ENCODE assay signal across 22 cellular contexts in genomic region chr11:8739309-8739793, GRCh38. TPM values are rescaled to one million over a fixed set of nuclear protein-coding genes. Genes with fewer than 3 reads are reported as not detected.
A peak's percentile ranks its signal among the peaks of the same experiment; 100 is the strongest.
DNase-seq lines count a peak whose midpoint lies in the region; ATAC-seq and TF ChIP-seq lines count a peak whose summit lies in the region.
"Had no signal": no experiment of that assay in that cellular context is flagged by ENCODE, and none has a peak within 500 bp of the region (broad histone marks: within the 10 kb centered on the region; RNA-seq: fewer than 3 reads in every experiment).

No MANE protein-coding gene starts in this region.

- H3K36me3 ChIP-seq in thyroid gland: no peaks in the 10 kb centered on the region
- H3K36me3 ChIP-seq: breast epithelium, colonic mucosa had no signal

- H3K4me1 ChIP-seq in thyroid gland: peaks cover 19 to 30% of the 10 kb centered on the region in 2 donors
- H3K4me1 ChIP-seq: breast epithelium, parathyroid adenoma, suprapubic skin had no signal

- intact Hi-C loops in left colon (cut with DNase I, micrococcal nuclease): no loop called here
- intact Hi-C loops in thyroid gland (cut with DNase I): no loop called here

- 61 to 63% methylated on average over 2 of the region's 2 CpGs for WGBS in thyroid gland, 2 donors

- DNase-seq in DMS53 (lab: John Stamatoyannopoulos, UW): peak; percentile 15
- DNase-seq in DMS53 treated with DMSO at 0.1 percent for 48 hours (lab: John Stamatoyannopoulos, UW; ENCODE audit: unreplicated experiment): no peak
- DNase-seq in left colon: no peak
- DNase-seq in thyroid gland: peak; percentile 40 to 50
- no peak for DNase-seq in DMS79 treated with DMSO at 0.1 percent for 48 hours (lab: John Stamatoyannopoulos, UW)
- no peak for DNase-seq in NCI-H2171 treated with DMSO at 0.1 percent for 48 hours (lab: John Stamatoyannopoulos, UW)
- DNase-seq: activated CD4-positive, alpha-beta memory T cell treated with anti-CD3 and anti-CD28 coated beads for 36 hours; activated CD4-positive, CD25-positive, alpha-beta regulatory T cell; activated gamma-delta T cell; activated naive CD8-positive, alpha-beta T cell treated with anti-CD3 and anti-CD28 coated beads, Interleukin-2, amount 50 U/mL, for 24 hours; CD4-positive, alpha-beta memory T cell; colonic mucosa; GDM1; glutamatergic neuron; NCI-H187 treated with DMSO at 0.1 percent for 48 hours had no signal

- H3K9me3 ChIP-seq in thyroid gland: no peaks in the 10 kb centered on the region
- H3K9me3 ChIP-seq: breast epithelium, colonic mucosa, suprapubic skin had no signal

- no peak overlapping the region for H3K4me3 ChIP-seq in thyroid gland (replicated peaks in 1 of 3)
- H3K4me3 ChIP-seq: breast epithelium, colonic mucosa, suprapubic skin had no signal

- H3K27ac ChIP-seq in VCaP (peak overlapping the region; percentile 50), thyroid gland (peak overlapping the region in 1 of 3 donors; percentile 13)
- H3K27ac ChIP-seq: 22Rv1, breast epithelium, colonic mucosa, KMS-11, parathyroid adenoma, suprapubic skin had no signal

- TF ChIP-seq POLR2A in thyroid gland (IDR thresholded peaks at IDR 0.05): no peak

- peak; percentile 84 for ATAC-seq in left colon
- no peak for ATAC-seq in HG02588 (IDR thresholded peaks at IDR 0.05; ENCODE audit: unreplicated experiment)
- ATAC-seq: activated naive CD8-positive, alpha-beta T cell treated with anti-CD3 and anti-CD28 coated beads, Interleukin-2, amount 50 U/mL, for 24 hours had no signal

- H3K27me3 ChIP-seq in thyroid gland: no peaks in the 10 kb centered on the region
- H3K27me3 ChIP-seq: breast epithelium, colonic mucosa, suprapubic skin had no signal

- TF ChIP-seq CTCF in VCaP (conservative IDR thresholded peaks at IDR 0.05) (no peak), thyroid gland (IDR thresholded peaks at IDR 0.05) (peak in 1 of 6 experiments; percentile 12)

RNA-seq across cellular contexts. Expression of gene RPL27A, which starts 56.8 kb away (rescaled TPM):
- total RNA-seq in left colon: 100 to 1,000 TPM; 731 to 768 TPM
- total RNA-seq in thyroid gland: 1,000 to 10,000 TPM; 1,071 to 3,396 (median 1,647) TPM

RNA-seq across cellular contexts. Expression of gene TRIM66, which starts 56.9 kb away (rescaled TPM):
- total RNA-seq in left colon: 10 to 100 TPM in 1 of 2 donors, 1 to 10 TPM in 1; 9.9 to 12.5 TPM
- 10 to 100 TPM in 1 of 4 donors, 1 to 10 TPM in 3; 7.7 to 48.5 (median 9.4) TPM for total RNA-seq in thyroid gland

Comparison
In these comparisons a context has a peak if more than half of its experiments do, and no peak if none do; other contexts are left out.
1. DNase-seq: peak in DMS53 (single experiment) and thyroid gland (2 of 2); none in DMS53 treated with DMSO at 0.1 percent for 48 hours (single experiment), left colon (0 of 2), DMS79 treated with DMSO at 0.1 percent for 48 hours (single experiment) and NCI-H2171 treated with DMSO at 0.1 percent for 48 hours (single experiment).